Comparison of ENCODE assay signal across 10 cellular contexts in genomic region chr9:21070171-21070571, GRCh38. TPM values are rescaled to one million over a fixed set of nuclear protein-coding genes. Genes with fewer than 3 reads are reported as not detected.
DNase-seq lines count a peak whose midpoint lies in the region; ATAC-seq, FAIRE-seq and TF ChIP-seq lines count a peak whose summit lies in the region.
"Had no signal": no experiment of that assay in that cellular context is flagged by ENCODE, and none has a peak within 500 bp of the region (broad histone marks: within the 10 kb centered on the region; RNA-seq: fewer than 3 reads in every experiment).

No MANE protein-coding gene starts in this region.

- peak; percentile 25 for ATAC-seq in mucosa of descending colon
- ATAC-seq in HG02981 (IDR thresholded peaks at IDR 0.05; ENCODE audit: unreplicated experiment): no peak
- ATAC-seq in GM19328 (IDR thresholded peaks at IDR 0.05; ENCODE audit: unreplicated experiment): no peak

- H3F3A ChIP-seq in Loucy (ENCODE audit: low read depth): no peaks in the 10 kb centered on the region

- H3K27ac ChIP-seq in endothelial cell of umbilical vein (ENCODE audit: insufficient read depth, low read depth, low read length): peak overlapping the region; percentile 57

- POLR2A ChIA-PET in endothelial cell of umbilical vein (lab: Charles Lee): no interaction called here

- intact Hi-C loops in endothelial cell of umbilical vein (cut with micrococcal nuclease): no loop called here
- intact Hi-C loops in mucosa of descending colon (cut with DNase I, micrococcal nuclease): no loop called here

- peak; percentile 28; the same call in 1 of the 2 replicates for TF ChIP-seq CTCF in Loucy (conservative IDR thresholded peaks at IDR 0.05; ENCODE audit: low read length)
- peak; percentile 31 to 56 for TF ChIP-seq CTCF in endothelial cell of umbilical vein (IDR thresholded peaks at IDR 0.05; ENCODE audit: extremely low read depth in 1 of 2, insufficient read depth in 1 of 2, low read depth in 1 of 2, low read length in 2 of 2)
- TF ChIP-seq CTCF in mucosa of descending colon (IDR thresholded peaks at IDR 0.05): no peak

- TF ChIP-seq POLR2A in endothelial cell of umbilical vein (IDR thresholded peaks at IDR 0.05; ENCODE audit: low read depth, low read length): no peak

- no peaks in the 10 kb centered on the region for H3K9me1 ChIP-seq in endothelial cell of umbilical vein (replicated peaks; ENCODE audit: control insufficient read depth, extremely low read depth, insufficient read depth, low read length)

- CTCF ChIA-PET in endothelial cell of umbilical vein (lab: Charles Lee): interaction anchor here (0.6 to 1.8 kb wide), 14 partner anchors 9 to 646 kb away, joined by 3 to 14 read pairs (median 4); no protein-coding TSS in a partner anchor

- H4K20me1 ChIP-seq in Loucy (ENCODE audit: insufficient read depth, low read length, poor library complexity, severe bottlenecking): no peaks in the 10 kb centered on the region
- no peaks in the 10 kb centered on the region for H4K20me1 ChIP-seq in endothelial cell of umbilical vein (replicated peaks; ENCODE audit: control insufficient read depth, extremely low read depth, insufficient read depth, low read length)

- H3K9me3 ChIP-seq in Loucy (ENCODE audit: insufficient read depth, low read depth, low read length) (no peaks in the 10 kb centered on the region), endothelial cell of umbilical vein (replicated peaks; ENCODE audit: control insufficient read depth, insufficient read depth, low read length) (no peaks in the 10 kb centered on the region), mucosa of descending colon (no peaks in the 10 kb centered on the region)

- no peaks in the 10 kb centered on the region for H3K27me3 ChIP-seq in Loucy (ENCODE audit: insufficient read depth, low read length, poor library complexity, severe bottlenecking)
- H3K27me3 ChIP-seq in endothelial cell of umbilical vein (ENCODE audit: control insufficient read depth in 2 of 2, insufficient read depth in 2 of 2, low read length in 2 of 2): peaks cover 0 to 2% of the 10 kb centered on the region in 2 experiments

- no peak overlapping the region for H3K9ac ChIP-seq in Loucy (ENCODE audit: low read depth, low read length, poor library complexity, severe bottlenecking)
- no peak overlapping the region for H3K9ac ChIP-seq in endothelial cell of umbilical vein (replicated peaks; ENCODE audit: extremely low read depth, insufficient read depth, low read length)

- dilution Hi-C loops in endothelial cell of umbilical vein (cut with MboI; ENCODE audit: extremely low pct_ligation_motif_present, low sequenced_read_pairs): no loop called here

- H3K36me3 ChIP-seq in Loucy (ENCODE audit: insufficient read depth, low read length): no peaks in the 10 kb centered on the region
- H3K36me3 ChIP-seq in endothelial cell of umbilical vein (ENCODE audit: control insufficient read depth in 2 of 2, extremely low read depth in 1 of 2, insufficient read depth in 2 of 2, low read length in 2 of 2): no peaks in the 10 kb centered on the region
- H3K36me3 ChIP-seq in mucosa of descending colon (ENCODE audit: low read depth): no peaks in the 10 kb centered on the region

- H3K4me2 ChIP-seq in Loucy (ENCODE audit: low read depth, low read length, poor library complexity, severe bottlenecking) (peak overlapping the region; percentile 28), endothelial cell of umbilical vein (ENCODE audit: insufficient read depth, low read length) (peak overlapping the region; percentile 71)

- BruUV-seq in endothelial cell of umbilical vein (replicated peaks; lab: Mats Ljungman, UMichigan): no TSS peak

- FAIRE-seq in endothelial cell of umbilical vein (lab: Jason Lieb, UNC): peak; percentile 96
- FAIRE-seq: G401.6, TTC549 had no signal

- H3K4me3 ChIP-seq in Loucy (ENCODE audit: low read length, poor library complexity, severe bottlenecking) (no peak overlapping the region), endothelial cell of umbilical vein (replicated peaks in 1 of 3; ENCODE audit: insufficient read depth in 1 of 3, low read depth in 1 of 3, low read length in 3 of 3) (no peak overlapping the region), mucosa of descending colon (no peak overlapping the region)

- DNase-seq in AG08396 (ENCODE audit: low spot score) (peak; percentile 76), endothelial cell of umbilical vein (ENCODE audit: low read depth, low spot score) (peak; percentile 97), mucosa of descending colon (peak in 1 of 3 donors; percentile 33), HuH-7 (ENCODE audit: low spot score) (no peak)
- DNase-seq in activated CD8-positive, alpha-beta memory T cell treated with anti-CD3 and anti-CD28 coated beads, Interleukin-2, amount 50 U/mL, for 4 hours: no peak

- H3K4me1 ChIP-seq in Loucy (ENCODE audit: insufficient read depth, low read length, poor library complexity, severe bottlenecking): peaks cover 20% of the 10 kb centered on the region
- H3K4me1 ChIP-seq in endothelial cell of umbilical vein (ENCODE audit: control insufficient read depth, extremely low read depth, insufficient read depth, low read length): peaks cover 14% of the 10 kb centered on the region
- H3K4me1 ChIP-seq in mucosa of descending colon (ENCODE audit: low read depth): no peaks in the 10 kb centered on the region

- H3K79me2 ChIP-seq in Loucy (ENCODE audit: insufficient read depth, low read length) (no peaks in the 10 kb centered on the region), endothelial cell of umbilical vein (ENCODE audit: control insufficient read depth, insufficient read depth, low read length) (no peaks in the 10 kb centered on the region)

- no peaks in the 10 kb centered on the region for H3K9me2 ChIP-seq in Loucy (replicated peaks; ENCODE audit: low read depth, low read length)

- H2AFZ ChIP-seq in Loucy (ENCODE audit: low read length) (peak overlapping the region; percentile 30; the same call in 1 of the 2 replicates), endothelial cell of umbilical vein (ENCODE audit: low read depth, low read length) (no peak overlapping the region)

TF ChIP-seq in endothelial cell of umbilical vein, 7 proteins besides CTCF, POLR2A, EP300 and RAD21:
- TF ChIP-seq POLR2AphosphoS5 (IDR thresholded peaks at IDR 0.05; ENCODE audit: insufficient read depth, low read depth, low read length) (no peak), MYC (IDR thresholded peaks at IDR 0.05; ENCODE audit: low read depth, low read length) (no peak), GATA2 (IDR thresholded peaks at IDR 0.05; ENCODE audit: insufficient read depth, insufficient read length, low read depth, low read length) (no peak), JUN (IDR thresholded peaks at IDR 0.05; ENCODE audit: borderline replicate concordance, insufficient read depth, insufficient read length, low read depth) (peak; percentile 97), FOS (IDR thresholded peaks at IDR 0.05; ENCODE audit: borderline replicate concordance, insufficient read depth, low read length) (peak; percentile 80)
- TF ChIP-seq, protein P1, sequence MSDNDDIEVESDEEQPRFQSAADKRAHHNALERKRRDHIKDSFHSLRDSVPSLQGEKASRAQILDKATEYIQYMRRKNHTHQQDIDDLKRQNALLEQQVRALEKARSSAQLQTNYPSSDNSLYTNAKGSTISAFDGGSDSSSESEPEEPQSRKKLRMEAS (IDR thresholded peaks at IDR 0.05; ENCODE audit: insufficient read depth, insufficient read length): no peak

RNA-seq across cellular contexts. Expression of gene IFNB1, which starts 7.6 kb away (rescaled TPM):
- total RNA-seq in endothelial cell of umbilical vein: not detected in 2 replicates
- polyA plus RNA-seq in endothelial cell of umbilical vein: not detected in 2 replicates
- polyA plus RNA-seq in endothelial cell of umbilical vein (2011; cell fraction: cytosol; rRNA removed): not detected in 2 replicates
- not detected in 2 replicates for polyA plus RNA-seq in endothelial cell of umbilical vein (2011; cell fraction: nucleus; rRNA removed)
- polyA plus RNA-seq in endothelial cell of umbilical vein (2012): not detected in 2 replicates
- not detected in 2 replicates for polyA minus RNA-seq in endothelial cell of umbilical vein
- not detected for polyA minus RNA-seq in endothelial cell of umbilical vein (2011; cell fraction: cytosol; rRNA and poly(A)+ RNA removed)
- not detected in 2 replicates for polyA minus RNA-seq in endothelial cell of umbilical vein (2011; cell fraction: nucleus; rRNA and poly(A)+ RNA removed)
- not detected for total RNA-seq in mucosa of descending colon

RNA-seq across cellular contexts. Expression of gene HACD4, which starts 38.7 kb away (rescaled TPM):
- total RNA-seq in endothelial cell of umbilical vein (1.2 and 1.4 TPM in 2 replicates), mucosa of descending colon (1 to 10 TPM in 2 of 3 donors, under 1 TPM in 1; 0.93 to 6.1 (median 1.9) TPM)
- 1.2 and 1.3 TPM in 2 replicates for polyA plus RNA-seq in endothelial cell of umbilical vein
- polyA plus RNA-seq in endothelial cell of umbilical vein (2011; cell fraction: cytosol; rRNA removed): 1.1 TPM in 2 replicates
- 1.0 and 1.2 TPM in 2 replicates for polyA plus RNA-seq in endothelial cell of umbilical vein (2011; cell fraction: nucleus; rRNA removed)
- 1.6 and 2.0 TPM in 2 replicates for polyA plus RNA-seq in endothelial cell of umbilical vein (2012)
- polyA minus RNA-seq in endothelial cell of umbilical vein: 2.3 and 2.6 TPM in 2 replicates
- polyA minus RNA-seq in endothelial cell of umbilical vein (2011; cell fraction: cytosol; rRNA and poly(A)+ RNA removed): not detected
- polyA minus RNA-seq in endothelial cell of umbilical vein (2011; cell fraction: nucleus; rRNA and poly(A)+ RNA removed): 1.4 and 2.0 TPM in 2 replicates

Comparison
In these comparisons a context has a peak if more than half of its experiments do, and no peak if none do; other contexts are left out.
1. DNase-seq: peak in AG08396 (single experiment) and endothelial cell of umbilical vein (single experiment); none in activated CD8-positive, alpha-beta memory T cell treated with anti-CD3 and anti-CD28 coated beads, Interleukin-2, amount 50 U/mL, for 4 hours (single experiment) and HuH-7 (single experiment).